Comparison of ENCODE assay signal across 2 cellular contexts in the genomic region with DNA sequence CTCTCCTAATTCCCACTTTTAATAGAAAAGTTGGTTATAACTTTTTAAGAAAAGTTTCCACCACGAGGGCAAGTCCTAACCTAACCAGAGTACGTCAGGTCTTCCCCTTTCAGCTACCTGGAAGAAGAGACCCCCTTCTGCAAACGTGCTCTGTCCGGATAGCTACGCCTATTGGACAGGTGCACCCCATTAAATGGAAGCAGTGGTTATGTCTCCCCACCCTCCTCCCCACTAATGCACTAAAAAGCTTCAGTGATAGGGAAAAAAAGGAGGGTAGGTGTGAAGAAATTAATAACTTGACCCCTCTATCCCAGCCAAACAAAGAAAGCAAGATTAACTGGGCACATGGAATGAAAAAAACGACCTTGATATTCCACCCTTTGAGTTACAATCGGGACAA.
TF ChIP-seq lines count a peak whose summit lies in the region.

No MANE protein-coding gene starts in this region.

TF ChIP-seq in K562, 482 proteins besides CTCF, POLR2A, EP300 and RAD21:
- TF ChIP-seq NFATC3 (IDR thresholded peaks at IDR 0.05), result no peak
- 0 out of 2 replicates have a peak, but pooled peaks have one; percentile 22 for TF ChIP-seq POLR2AphosphoS2 (IDR thresholded peaks at IDR 0.05; ENCODE audit: low read length)
- TF ChIP-seq, protein P1, sequence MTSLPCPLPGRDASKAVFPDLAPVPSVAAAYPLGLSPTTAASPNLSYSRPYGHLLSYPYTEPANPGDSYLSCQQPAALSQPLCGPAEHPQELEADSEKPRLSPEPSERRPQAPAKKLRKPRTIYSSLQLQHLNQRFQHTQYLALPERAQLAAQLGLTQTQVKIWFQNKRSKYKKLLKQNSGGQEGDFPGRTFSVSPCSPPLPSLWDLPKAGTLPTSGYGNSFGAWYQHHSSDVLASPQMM (CRISPR knock-in tag; IDR thresholded peaks at IDR 0.05), result no peak

TF ChIP-seq in HepG2, 621 proteins besides CTCF, POLR2A, EP300 and RAD21:
- TF ChIP-seq ZNF282 (IDR thresholded peaks at IDR 0.05; ENCODE audit: partially characterized antibody), result no peak
- TF ChIP-seq RBM22 (optimal IDR thresholded peaks at IDR 0.05; ENCODE audit: low read length), result peak; percentile 95
- TF ChIP-seq ZNF331 (CRISPR knock-in tag; IDR thresholded peaks at IDR 0.05), result no peak
- TF ChIP-seq POLR2AphosphoS2 (IDR thresholded peaks at IDR 0.05; ENCODE audit: low read depth, low read length), result 0 out of 2 replicates have a peak, but pooled peaks have one; percentile 42
- TF ChIP-seq, protein P2, sequence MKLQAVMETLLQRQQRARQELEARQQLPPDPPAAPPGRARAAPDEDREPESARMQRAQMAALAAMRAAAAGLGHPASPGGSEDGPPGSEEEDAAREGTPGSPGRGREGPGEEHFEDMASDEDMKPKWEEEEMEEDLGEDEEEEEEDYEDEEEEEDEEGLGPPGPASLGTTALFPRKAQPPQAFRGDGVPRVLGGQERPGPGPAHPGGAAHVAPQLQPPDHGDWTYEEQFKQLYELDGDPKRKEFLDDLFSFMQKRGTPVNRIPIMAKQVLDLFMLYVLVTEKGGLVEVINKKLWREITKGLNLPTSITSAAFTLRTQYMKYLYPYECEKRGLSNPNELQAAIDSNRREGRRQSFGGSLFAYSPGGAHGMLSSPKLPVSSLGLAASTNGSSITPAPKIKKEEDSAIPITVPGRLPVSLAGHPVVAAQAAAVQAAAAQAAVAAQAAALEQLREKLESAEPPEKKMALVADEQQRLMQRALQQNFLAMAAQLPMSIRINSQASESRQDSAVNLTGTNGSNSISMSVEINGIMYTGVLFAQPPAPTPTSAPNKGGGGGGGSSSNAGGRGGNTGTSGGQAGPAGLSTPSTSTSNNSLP (IDR thresholded peaks at IDR 0.05; ENCODE audit: low read depth, low read length), result no peak
- no peak for TF ChIP-seq HDAC1 (CRISPR knock-in tag; IDR thresholded peaks at IDR 0.05)
- TF ChIP-seq EED (CRISPR knock-in tag; IDR thresholded peaks at IDR 0.05), result no peak
- TF ChIP-seq ZNF329 (CRISPR knock-in tag; IDR thresholded peaks at IDR 0.05; ENCODE audit: low read depth), result no peak
- no peak for TF ChIP-seq ZNF775 (CRISPR knock-in tag; IDR thresholded peaks at IDR 0.05; ENCODE audit: borderline replicate concordance)
